Comparison of ENCODE assay signal across 21 cellular contexts in the genomic region with DNA sequence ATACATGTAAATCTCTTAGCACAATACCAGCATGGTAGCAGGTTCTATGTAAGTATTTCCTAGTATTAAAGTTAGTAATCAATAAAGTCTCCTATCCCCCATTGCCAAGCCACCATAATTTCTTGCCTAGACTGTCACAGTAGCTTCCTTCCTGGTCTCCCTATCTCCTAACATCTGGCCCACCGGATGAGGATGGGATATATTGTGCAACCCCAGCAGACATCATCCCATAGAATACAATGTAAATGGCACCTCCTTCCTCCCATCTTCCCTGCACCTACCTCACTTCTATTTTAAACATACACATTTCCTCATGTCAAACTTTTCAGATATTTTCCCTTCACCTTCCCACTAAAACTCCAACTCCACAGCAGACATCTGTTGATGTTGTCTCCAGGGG.
"Had no signal": no experiment of that assay in that cellular context is flagged by ENCODE, and none has a peak within 500 bp of the region (broad histone marks: within the 10 kb centered on the region; RNA-seq: fewer than 3 reads in every experiment).

No MANE protein-coding gene starts in this region.

- ATAC-seq: esophagus mucosa; gastrocnemius medialis; left lobe of liver; natural killer cell; sciatic nerve; stimulated activated naive CD8-positive, alpha-beta T cell treated with anti-CD3 and anti-CD28 coated beads, Interleukin-15, amount 100 ng/mL, for 72 hours; upper lobe of right lung had no signal

- H3K9me3 Mint-ChIP-seq: memory B cell; natural killer cell; neural crest cell; stimulated activated naive CD8-positive, alpha-beta T cell treated with anti-CD3 and anti-CD28 coated beads, Interleukin-15, amount 100 ng/mL, for 72 hours had no signal

- DNase-seq: dorsolateral prefrontal cortex; effector CD4-positive, alpha-beta T cell; foreskin fibroblast; gastrocnemius medialis; head of caudate nucleus; natural killer cell; stimulated activated CD4-positive, alpha-beta T cell treated with anti-CD3 and anti-CD28 coated beads, Interleukin-12 subunit alpha, Interleukin-12 subunit beta, amount 100 ng/mL, for 4 hours; stimulated activated CD4-positive, alpha-beta T cell treated with anti-CD3 and anti-CD28 coated beads, Interleukin-1b, Interleukin-23, amount 100 ng/mL, for 48 hours; stimulated activated CD4-positive, alpha-beta T cell treated with anti-CD3 and anti-CD28 coated beads, Interleukin-4, amount 100 ng/mL, for 1 hour; stimulated activated CD8-positive, alpha-beta memory T cell treated with anti-CD3 and anti-CD28 coated beads, Interleukin-4, amount 100 ng/mL, for 48 hours; stimulated activated naive CD4-positive, alpha-beta T cell; stimulated activated naive CD8-positive, alpha-beta T cell treated with anti-CD3 and anti-CD28 coated beads, Interleukin-15, amount 100 ng/mL, for 72 hours; transverse colon; upper lobe of right lung; uterus had no signal

- H3K27me3 Mint-ChIP-seq: memory B cell; progenitor cell of endocrine pancreas; stimulated activated naive CD8-positive, alpha-beta T cell treated with anti-CD3 and anti-CD28 coated beads, Interleukin-15, amount 100 ng/mL, for 72 hours had no signal

- H3K27ac Mint-ChIP-seq: memory B cell had no signal

- H3K4me3 Mint-ChIP-seq: memory B cell; natural killer cell; neural crest cell; stimulated activated naive CD8-positive, alpha-beta T cell treated with anti-CD3 and anti-CD28 coated beads, Interleukin-15, amount 100 ng/mL, for 72 hours had no signal
